In the genomic region with DNA sequence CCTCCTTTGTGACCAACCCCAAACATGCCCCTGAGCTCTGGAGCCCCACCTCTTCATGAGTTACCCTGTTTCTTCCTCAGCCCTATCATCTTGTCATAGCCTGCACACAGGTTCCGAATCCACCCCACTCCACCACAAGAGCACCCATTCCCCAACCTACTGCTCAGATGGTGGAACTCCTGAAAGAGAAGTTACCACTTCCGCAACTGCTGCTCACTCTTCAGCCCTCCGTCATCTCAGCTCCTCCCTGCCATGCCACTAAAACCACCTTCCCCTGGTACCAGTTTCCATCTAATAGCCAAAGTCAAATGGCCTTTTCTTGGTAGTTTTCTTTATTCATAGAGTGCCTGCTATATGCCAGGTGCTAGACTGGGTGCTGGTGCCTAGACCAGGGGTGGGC, we compare ENCODE assay signal across 15 cellular contexts. TPM values are rescaled to one million over a fixed set of nuclear protein-coding genes. Genes with fewer than 3 reads are reported as not detected.
A peak's percentile ranks its signal among the peaks of the same experiment; 100 is the strongest.
DNase-seq lines count a peak whose midpoint lies in the region; ATAC-seq and TF ChIP-seq lines count a peak whose summit lies in the region.
"Had no signal": no experiment of that assay in that cellular context is flagged by ENCODE, and none has a peak within 500 bp of the region (broad histone marks: within the 10 kb centered on the region; RNA-seq: fewer than 3 reads in every experiment).

No MANE protein-coding gene starts in this region.

- no peak for TF ChIP-seq RAD21 in IMR-90 (IDR thresholded peaks at IDR 0.05; ENCODE audit: low read length)

- no peak overlapping the region for H3K4ac ChIP-seq in IMR-90 (ENCODE audit: low read depth, low read length)

- no peak overlapping the region for H2BK15ac ChIP-seq in IMR-90 (ENCODE audit: low read depth, low read length)

- no peak overlapping the region for H2BK120ac ChIP-seq in IMR-90 (ENCODE audit: low read depth, low read length)

- no peak overlapping the region for H2BK20ac ChIP-seq in IMR-90 (ENCODE audit: low read depth, low read length)

- H3K9me1 ChIP-seq in IMR-90 (ENCODE audit: insufficient read depth, low read length), result peaks cover 26% of the 10 kb centered on the region

- H3K4me2 ChIP-seq in IMR-90 (ENCODE audit: low read depth, low read length), result no peak overlapping the region

- peaks cover 23% of the 10 kb centered on the region for H4K20me1 ChIP-seq in IMR-90 (ENCODE audit: insufficient read depth, low read length)

- no peak for TF ChIP-seq CTCF in CD8-positive, alpha-beta T cell (IDR thresholded peaks at IDR 0.05)
- TF ChIP-seq CTCF in IMR-90 (conservative IDR thresholded peaks at IDR 0.05; ENCODE audit: low read depth, low read length), result no peak
- no peak for TF ChIP-seq CTCF in esophagus squamous epithelium (IDR thresholded peaks at IDR 0.05)

- TF ChIP-seq POLR2A in IMR-90 (IDR thresholded peaks at IDR 0.05; ENCODE audit: low read depth, low read length) (no peak), esophagus squamous epithelium (IDR thresholded peaks at IDR 0.05) (no peak)

- no CpG with 5 or more reads among the region's 3 CpGs for WGBS in IMR-90 (ENCODE audit: extremely low coverage in 2 of 2, insufficient read length in 1 of 2), 2 experiments
- WGBS in esophagus squamous epithelium, 2 donors, result 72 to 73% methylated on average over 3 of the region's 3 CpGs

- H3K4me1 Mint-ChIP-seq in CD8-positive, alpha-beta T cell (ENCODE audit: low read depth), result peaks cover 60% of the 10 kb centered on the region

- peak in 1 of 7 experiments; percentile 25 for DNase-seq in CD8-positive, alpha-beta T cell
- DNase-seq in IMR-90 (no peak), esophagus squamous epithelium (lab: John Stamatoyannopoulos, UW) (no peak), GM03348 (ENCODE audit: low spot score) (no peak), NCI-H1436 treated with DMSO at 0.1 percent for 48 hours (lab: John Stamatoyannopoulos, UW) (no peak)
- DNase-seq in activated T-cell treated with anti-CD3 and anti-CD28 coated beads, Interleukin-2, amount 50 U/mL, for 48 hours, result peak; percentile 33 to 42
- DNase-seq: activated CD8-positive, alpha-beta memory T cell treated with anti-CD3 and anti-CD28 coated beads for 24 hours; hippocampal formation; left colon; SHP77 treated with DMSO at 0.1 percent for 48 hours; upper lobe of right lung had no signal

- no peak for ATAC-seq in CD8-positive, alpha-beta T cell
- ATAC-seq in IMR-90 (ENCODE audit: low read depth) (no peak), GM21619 (IDR thresholded peaks at IDR 0.05; ENCODE audit: unreplicated experiment) (no peak), HG02885 (IDR thresholded peaks at IDR 0.05; ENCODE audit: poor library complexity, unreplicated experiment) (no peak)
- ATAC-seq: left colon, upper lobe of right lung had no signal

- POLR2A ChIA-PET in CD8-positive, alpha-beta T cell (lab: Charles Lee), result no interaction called here
- POLR2A ChIA-PET in IMR-90 (lab: Charles Lee; ENCODE audit: unreplicated experiment), result interaction anchor here (0.7 kb wide), 1 partner anchor 11 kb away, joined by 3 read pairs; no protein-coding TSS in a partner anchor

- no peaks in the 10 kb centered on the region for H3K27me3 ChIP-seq in CD8-positive, alpha-beta T cell (ENCODE audit: insufficient read depth, low read length)
- H3K27me3 ChIP-seq in IMR-90 (ENCODE audit: control insufficient read depth, insufficient read depth, low read length), result no peaks in the 10 kb centered on the region
- H3K27me3 ChIP-seq in esophagus squamous epithelium, result no peaks in the 10 kb centered on the region
- H3K27me3 ChIP-seq: BLaER1 treated with 17β-estradiol and CSF1 and Interleukin-3, amounts not matched to agents 10 nM and 100 nM; right atrium auricular region; upper lobe of right lung had no signal

- H3K36me3 Mint-ChIP-seq in CD8-positive, alpha-beta T cell, result peaks cover 55% of the 10 kb centered on the region

- no peak overlapping the region for H3K9ac ChIP-seq in IMR-90 (ENCODE audit: low read depth, low read length)
- H3K9ac ChIP-seq: BLaER1 treated with 17β-estradiol and CSF1 and Interleukin-3, amounts not matched to agents 10 nM and 100 nM had no signal

- H3K36me3 ChIP-seq in CD8-positive, alpha-beta T cell (ENCODE audit: insufficient read depth, low read length), result peaks cover 26% of the 10 kb centered on the region
- H3K36me3 ChIP-seq in IMR-90 (ENCODE audit: control insufficient read depth, insufficient read depth, low read length) (peaks cover 39% of the 10 kb centered on the region), esophagus squamous epithelium (peaks cover 0 to 68% (median 3%) of the 10 kb centered on the region in 3 donors)

- no peak overlapping the region for H3K56ac ChIP-seq in IMR-90 (ENCODE audit: extremely low read depth, insufficient read depth, low read length)

- no peak overlapping the region for H2BK5ac ChIP-seq in IMR-90 (ENCODE audit: low read depth, low read length, poor library complexity, severe bottlenecking)

- peaks cover 42 to 76% of the 10 kb centered on the region in 2 experiments for H3K79me1 ChIP-seq in IMR-90 (ENCODE audit: low read depth in 1 of 2, low read length in 2 of 2)

- H3K18ac ChIP-seq in IMR-90 (ENCODE audit: low read depth, low read length), result no peak overlapping the region

- H3K23ac ChIP-seq in IMR-90 (ENCODE audit: low read depth, low read length), result no peak overlapping the region

- H2AK5ac ChIP-seq in IMR-90 (ENCODE audit: low read depth, low read length), result no peak overlapping the region

- no peaks in the 10 kb centered on the region for H3K9me3 Mint-ChIP-seq in CD8-positive, alpha-beta T cell

- no peak overlapping the region for H3K4me3 ChIP-seq in CD8-positive, alpha-beta T cell (ENCODE audit: low read depth, low read length)
- no peak overlapping the region for H3K4me3 ChIP-seq in IMR-90 (ENCODE audit: insufficient read depth, low read depth, low read length)
- no peak overlapping the region for H3K4me3 ChIP-seq in esophagus squamous epithelium
- H3K4me3 ChIP-seq: BLaER1 treated with 17β-estradiol and CSF1 and Interleukin-3, amounts not matched to agents 10 nM and 100 nM; right atrium auricular region; upper lobe of right lung had no signal

- peak overlapping the region; percentile 47 for H3K4me3 Mint-ChIP-seq in CD8-positive, alpha-beta T cell

- H2AFZ ChIP-seq in IMR-90 (replicated peaks; ENCODE audit: low read length, poor library complexity), result no peak overlapping the region

- BruUV-seq in IMR-90 (replicated peaks; lab: Mats Ljungman, UMichigan), result no TSS peak

- H3K14ac ChIP-seq in IMR-90 (replicated peaks; ENCODE audit: low read depth, low read length), result no peak overlapping the region

- no peaks in the 10 kb centered on the region for H3K9me3 ChIP-seq in CD8-positive, alpha-beta T cell (ENCODE audit: low read length)
- H3K9me3 ChIP-seq in IMR-90 (ENCODE audit: control insufficient read depth, insufficient read depth, low read length), result no peaks in the 10 kb centered on the region
- no peaks in the 10 kb centered on the region for H3K9me3 ChIP-seq in esophagus squamous epithelium
- H3K9me3 ChIP-seq: right atrium auricular region, upper lobe of right lung had no signal

- H4K5ac ChIP-seq in IMR-90 (ENCODE audit: low read depth, low read length), result no peak overlapping the region

- H3K4me1 ChIP-seq in CD8-positive, alpha-beta T cell (ENCODE audit: insufficient read depth, low read length), result peaks cover 35% of the 10 kb centered on the region
- H3K4me1 ChIP-seq in IMR-90 (ENCODE audit: control insufficient read depth, insufficient read depth, low read length), result peaks cover 3% of the 10 kb centered on the region; the same call in 1 of the 2 replicates
- peaks cover 4 to 56% (median 27%) of the 10 kb centered on the region in 3 donors for H3K4me1 ChIP-seq in esophagus squamous epithelium

- in situ Hi-C loops in IMR-90 (cut with MboI; ENCODE audit: low sequenced_read_pairs), result no loop called here

- H2AK9ac ChIP-seq in IMR-90 (replicated peaks; ENCODE audit: low read depth, low read length, poor library complexity), result peak overlapping the region; percentile 13

- intact Hi-C loops in CD8-positive, alpha-beta T cell (cut with DNase I, micrococcal nuclease), result no loop called here
- intact Hi-C loops in IMR-90 (cut with micrococcal nuclease) (loop anchor here (10.0 kb wide), 1 partner anchor 341 kb away; a partner anchor contains a TSS), esophagus squamous epithelium (cut with DNase I) (loop anchor here (10.0 kb wide), 1 partner anchor 71 kb away; a partner anchor contains a TSS)

- H4K8ac ChIP-seq in IMR-90 (ENCODE audit: low read depth in 2 of 2, low read length in 2 of 2), result no peak overlapping the region

- dilution Hi-C loops in IMR-90 (cut with HindIII; ENCODE audit: low sequenced_read_pairs, unreplicated experiment), result no loop called here

- CTCF ChIA-PET in CD8-positive, alpha-beta T cell (lab: Charles Lee), result interaction anchor here (0.9 to 2.3 kb wide), 2 partner anchors 36 to 76 kb away, joined by 3 to 5 read pairs; no protein-coding TSS in a partner anchor
- CTCF ChIA-PET in IMR-90 (lab: Yijun Ruan, JAX), result no interaction called here

- no peak overlapping the region for H3K27ac ChIP-seq in CD8-positive, alpha-beta T cell (ENCODE audit: low read depth, low read length)
- H3K27ac ChIP-seq in IMR-90 (ENCODE audit: insufficient read depth, low read length), result no peak overlapping the region
- H3K27ac ChIP-seq in esophagus squamous epithelium, result peak overlapping the region; percentile 35 to 56 (median 50)
- H3K27ac ChIP-seq: BLaER1 treated with 17β-estradiol and CSF1 and Interleukin-3, amounts not matched to agents 10 nM and 100 nM; right atrium auricular region; upper lobe of right lung had no signal

- H4K91ac ChIP-seq in IMR-90 (ENCODE audit: insufficient read depth, low read depth, low read length), result no peak overlapping the region

- no peaks in the 10 kb centered on the region for H3K27me3 Mint-ChIP-seq in CD8-positive, alpha-beta T cell (ENCODE audit: low read depth)

- peak overlapping the region; percentile 72 for H3K27ac Mint-ChIP-seq in CD8-positive, alpha-beta T cell

TF ChIP-seq in IMR-90, 13 proteins besides CTCF, POLR2A, EP300 and RAD21 (continues in another document):
- TF ChIP-seq MXI1 (IDR thresholded peaks at IDR 0.05; ENCODE audit: borderline replicate concordance, low read depth, low read length), result no peak
- TF ChIP-seq CHD1 (IDR thresholded peaks at IDR 0.05; ENCODE audit: low read depth, low read length), result no peak
- no peak for TF ChIP-seq NFE2L2 (IDR thresholded peaks at IDR 0.05; ENCODE audit: low read depth, low read length)
- no peak for TF ChIP-seq BHLHE40 (IDR thresholded peaks at IDR 0.05; ENCODE audit: low read depth, low read length)
- no peak for TF ChIP-seq SMC3 (IDR thresholded peaks at IDR 0.05; ENCODE audit: low read depth, low read length)

RNA-seq across cellular contexts. Expression of a gene that starts 3.9 kb away (rescaled TPM):
- 10 to 100 TPM; 19.0 to 22.8 TPM for total RNA-seq in CD8-positive, alpha-beta T cell
- 8.2 and 16.1 TPM in 2 replicates for total RNA-seq in IMR-90 (2012; rRNA removed)
- 7.9 and 8.4 TPM in 2 replicates for polyA plus RNA-seq in IMR-90 (2012; rRNA removed)
- polyA plus RNA-seq in IMR-90 (2012; cell fraction: cytosol; rRNA removed), result 3.4 and 4.3 TPM in 2 replicates
- polyA plus RNA-seq in IMR-90 (2012; cell fraction: nucleus; rRNA removed; ENCODE audit: low replicate concordance), result 15.6 and 16.5 TPM in 2 replicates
- total RNA-seq in esophagus squamous epithelium, result 10 to 100 TPM; 18.4 to 33.2 (median 21.4) TPM

Comparison
In these comparisons a context has a peak if more than half of its experiments do, and no peak if none do; other contexts are left out.
1. DNase-seq: peak in activated T-cell treated with anti-CD3 and anti-CD28 coated beads, Interleukin-2, amount 50 U/mL, for 48 hours (2 of 2); none in IMR-90 (single experiment), esophagus squamous epithelium (single experiment), GM03348 (single experiment) and NCI-H1436 treated with DMSO at 0.1 percent for 48 hours (single experiment).
2. H3K27ac ChIP-seq: peak in esophagus squamous epithelium (4 of 4); none in CD8-positive, alpha-beta T cell (single experiment) and IMR-90 (single experiment).
3. intact Hi-C loops: an anchor here in IMR-90 (10.0 kb wide) and esophagus squamous epithelium (10.0 kb wide); none called in CD8-positive, alpha-beta T cell.